Comparison of ENCODE assay signal across 35 cellular contexts in genomic region chr5:129363991-129364390, GRCh38.
"Had no signal": no experiment of that assay in that cellular context is flagged by ENCODE, and none has a peak within 500 bp of the region (broad histone marks: within the 10 kb centered on the region; RNA-seq: fewer than 3 reads in every experiment).

No MANE protein-coding gene starts in this region.

- H3K27ac Mint-ChIP-seq: activated naive CD4-positive, alpha-beta T cell treated with anti-CD3 and anti-CD28 coated beads for 36 hours; activated naive CD4-positive, alpha-beta T cell treated with anti-CD3 and anti-CD28 coated beads, Interleukin-2, amount 10 ng/mL, durations not matched to agents 7 days and 5 days; activated naive CD4-positive, alpha-beta T cell treated with anti-CD3 and anti-CD28 coated beads, Interleukin-2, amount 50 U/mL, for 24 hours; activated naive CD4-positive, alpha-beta T cell treated with anti-CD3 and anti-CD28 coated beads, Interleukin-2, amount 50 U/mL, for 72 hours; activated naive CD8-positive, alpha-beta T cell; activated naive CD8-positive, alpha-beta T cell treated with anti-CD3 and anti-CD28 coated beads for 36 hours; activated naive CD8-positive, alpha-beta T cell treated with anti-CD3 and anti-CD28 coated beads, Interleukin-2, amount 10 ng/mL, durations not matched to agents 7 days and 5 days; activated naive CD8-positive, alpha-beta T cell treated with anti-CD3 and anti-CD28 coated beads, Interleukin-2, amount 50 U/mL, for 24 hours; activated T-cell treated with anti-CD3 and anti-CD28 coated beads, Interleukin-2, amount 50 U/mL, for 24 hours; activated T-cell treated with anti-CD3 and anti-CD28 coated beads, Interleukin-2, amount 50 U/mL, for 72 hours; activated T-helper 1 cell treated with anti-CD3 and anti-CD28 coated beads, Interleukin-12 subunit alpha, Interleukin-12 subunit beta, Interleukin-2, Interleukin-4 antibody, amounts not matched to agents 30 ng/mL and 10 ng/mL and 1 ng/mL, durations not matched to agents 14 hours and 24 hours and 36 hours; activated T-helper 17 cell treated with anti-CD3 and anti-CD28 coated beads, Interleukin-2, amount 50 U/mL, for 72 hours; activated T-helper 2 cell treated with anti-CD3 and anti-CD28 coated beads, Interferon-gamma antibody, Interleukin-2, Interleukin-4, amounts not matched to agents 10 μg/mL and 5 μg/mL and 100 μg/mL, durations not matched to agents 14 hours and 24 hours and 36 hours; brain had no signal

- H3K4me1 Mint-ChIP-seq: activated naive CD4-positive, alpha-beta T cell treated with anti-CD3 and anti-CD28 coated beads, Interleukin-2, amount 10 ng/mL, durations not matched to agents 7 days and 5 days; activated naive CD4-positive, alpha-beta T cell treated with anti-CD3 and anti-CD28 coated beads, Interleukin-2, amount 50 U/mL, for 24 hours; activated naive CD8-positive, alpha-beta T cell treated with anti-CD3 and anti-CD28 coated beads for 36 hours; activated naive CD8-positive, alpha-beta T cell treated with anti-CD3 and anti-CD28 coated beads, Interleukin-2, amount 50 U/mL, for 24 hours; activated T-helper 17 cell treated with anti-CD3 and anti-CD28 coated beads, Interleukin-2, amount 50 U/mL, for 72 hours; brain; central memory CD8-positive, alpha-beta T cell had no signal

- H3K4me3 Mint-ChIP-seq: activated naive CD4-positive, alpha-beta T cell treated with anti-CD3 and anti-CD28 coated beads for 36 hours; activated naive CD4-positive, alpha-beta T cell treated with anti-CD3 and anti-CD28 coated beads, Interleukin-2, amount 10 ng/mL, durations not matched to agents 7 days and 5 days; activated naive CD4-positive, alpha-beta T cell treated with anti-CD3 and anti-CD28 coated beads, Interleukin-2, amount 50 U/mL, for 24 hours; activated naive CD8-positive, alpha-beta T cell; activated naive CD8-positive, alpha-beta T cell treated with anti-CD3 and anti-CD28 coated beads for 36 hours; activated naive CD8-positive, alpha-beta T cell treated with anti-CD3 and anti-CD28 coated beads, Interleukin-2, amount 10 ng/mL, durations not matched to agents 7 days and 5 days; activated naive CD8-positive, alpha-beta T cell treated with anti-CD3 and anti-CD28 coated beads, Interleukin-2, amount 50 U/mL, for 24 hours; activated T-cell treated with anti-CD3 and anti-CD28 coated beads, Interleukin-2, amount 50 U/mL, for 24 hours; activated T-cell treated with anti-CD3 and anti-CD28 coated beads, Interleukin-2, amount 50 U/mL, for 4 hours; activated T-cell treated with anti-CD3 and anti-CD28 coated beads, Interleukin-2, amount 50 U/mL, for 72 hours; activated T-helper 1 cell treated with anti-CD3 and anti-CD28 coated beads, Interleukin-12 subunit alpha, Interleukin-12 subunit beta, Interleukin-2, Interleukin-4 antibody, amounts not matched to agents 30 ng/mL and 10 ng/mL and 1 ng/mL, durations not matched to agents 14 hours and 24 hours and 36 hours; activated T-helper 17 cell treated with anti-CD3 and anti-CD28 coated beads, Interleukin-2, amount 50 U/mL, for 72 hours; brain; central memory CD8-positive, alpha-beta T cell had no signal

- DNase-seq: activated effector memory CD4-positive, alpha-beta T cell treated with anti-CD3 and anti-CD28 coated beads, Interleukin-2, amount 50 U/mL, for 16 hours; activated effector memory CD4-positive, alpha-beta T cell treated with Interleukin-2 at 50 U/mL for 16 hours; activated gamma-delta T cell; activated gamma-delta T cell treated with Interleukin-2 at 50 U/mL for 16 hours; activated naive CD4-positive, alpha-beta T cell; activated naive CD4-positive, alpha-beta T cell treated with anti-CD3 and anti-CD28 coated beads for 36 hours; activated naive CD4-positive, alpha-beta T cell treated with anti-CD3 and anti-CD28 coated beads, Interleukin-2, amount 10 ng/mL, durations not matched to agents 7 days and 5 days; activated naive CD4-positive, alpha-beta T cell treated with anti-CD3 and anti-CD28 coated beads, Interleukin-2, amount 50 U/mL, for 16 hours; activated naive CD4-positive, alpha-beta T cell treated with Interleukin-2 at 50 U/mL for 16 hours; activated naive CD8-positive, alpha-beta T cell treated with anti-CD3 and anti-CD28 coated beads for 36 hours; activated naive CD8-positive, alpha-beta T cell treated with anti-CD3 and anti-CD28 coated beads, Interleukin-2, amount 10 ng/mL, durations not matched to agents 7 days and 5 days; activated naive CD8-positive, alpha-beta T cell treated with anti-CD3 and anti-CD28 coated beads, Interleukin-2, amount 50 U/mL, for 24 hours; activated T-cell treated with anti-CD3 and anti-CD28 coated beads, Interleukin-2, amount 50 U/mL, for 1 hour; activated T-cell treated with anti-CD3 and anti-CD28 coated beads, Interleukin-2, amount 50 U/mL, for 24 hours; activated T-cell treated with anti-CD3 and anti-CD28 coated beads, Interleukin-2, amount 50 U/mL, for 4 hours; activated T-cell treated with anti-CD3 and anti-CD28 coated beads, Interleukin-2, amount 50 U/mL, for 48 hours; activated T-cell treated with anti-CD3 and anti-CD28 coated beads, Interleukin-2, amount 50 U/mL, for 72 hours; adrenal gland; amniotic stem cell; amygdala; anterior cingulate cortex; aorta; body of pancreas; brain microvascular endothelial cell; caudate nucleus; central memory CD4-positive, alpha-beta T cell; cerebellar nuclear complex had no signal

- H3K36me3 Mint-ChIP-seq: activated naive CD4-positive, alpha-beta T cell treated with anti-CD3 and anti-CD28 coated beads, Interleukin-2, amount 10 ng/mL, durations not matched to agents 7 days and 5 days; activated naive CD4-positive, alpha-beta T cell treated with anti-CD3 and anti-CD28 coated beads, Interleukin-2, amount 50 U/mL, for 24 hours; activated naive CD4-positive, alpha-beta T cell treated with anti-CD3 and anti-CD28 coated beads, Interleukin-2, amount 50 U/mL, for 72 hours; activated naive CD8-positive, alpha-beta T cell treated with anti-CD3 and anti-CD28 coated beads for 36 hours; activated naive CD8-positive, alpha-beta T cell treated with anti-CD3 and anti-CD28 coated beads, Interleukin-2, amount 10 ng/mL, durations not matched to agents 7 days and 5 days; brain had no signal

- H3K27me3 Mint-ChIP-seq: activated naive CD4-positive, alpha-beta T cell treated with anti-CD3 and anti-CD28 coated beads, Interleukin-2, amount 10 ng/mL, durations not matched to agents 7 days and 5 days; activated naive CD4-positive, alpha-beta T cell treated with anti-CD3 and anti-CD28 coated beads, Interleukin-2, amount 50 U/mL, for 24 hours; activated naive CD8-positive, alpha-beta T cell; activated naive CD8-positive, alpha-beta T cell treated with anti-CD3 and anti-CD28 coated beads for 36 hours; activated naive CD8-positive, alpha-beta T cell treated with anti-CD3 and anti-CD28 coated beads, Interleukin-2, amount 10 ng/mL, durations not matched to agents 7 days and 5 days; activated naive CD8-positive, alpha-beta T cell treated with anti-CD3 and anti-CD28 coated beads, Interleukin-2, amount 50 U/mL, for 24 hours; activated T-cell treated with anti-CD3 and anti-CD28 coated beads, Interleukin-2, amount 50 U/mL, for 24 hours; activated T-helper 17 cell treated with anti-CD3 and anti-CD28 coated beads, Interleukin-2, amount 50 U/mL, for 72 hours; brain; central memory CD8-positive, alpha-beta T cell had no signal

- H3K9me3 Mint-ChIP-seq: activated naive CD4-positive, alpha-beta T cell treated with anti-CD3 and anti-CD28 coated beads, Interleukin-2, amount 10 ng/mL, durations not matched to agents 7 days and 5 days; activated T-helper 1 cell treated with anti-CD3 and anti-CD28 coated beads, Interleukin-12 subunit alpha, Interleukin-12 subunit beta, Interleukin-2, Interleukin-4 antibody, amounts not matched to agents 30 ng/mL and 10 ng/mL and 1 ng/mL, durations not matched to agents 14 hours and 24 hours and 36 hours; activated T-helper 2 cell treated with anti-CD3 and anti-CD28 coated beads, Interferon-gamma antibody, Interleukin-2, Interleukin-4, amounts not matched to agents 10 μg/mL and 5 μg/mL and 100 μg/mL, durations not matched to agents 14 hours and 24 hours and 36 hours had no signal
